ENCODE assay signal across 9 cellular contexts in the genomic region with DNA sequence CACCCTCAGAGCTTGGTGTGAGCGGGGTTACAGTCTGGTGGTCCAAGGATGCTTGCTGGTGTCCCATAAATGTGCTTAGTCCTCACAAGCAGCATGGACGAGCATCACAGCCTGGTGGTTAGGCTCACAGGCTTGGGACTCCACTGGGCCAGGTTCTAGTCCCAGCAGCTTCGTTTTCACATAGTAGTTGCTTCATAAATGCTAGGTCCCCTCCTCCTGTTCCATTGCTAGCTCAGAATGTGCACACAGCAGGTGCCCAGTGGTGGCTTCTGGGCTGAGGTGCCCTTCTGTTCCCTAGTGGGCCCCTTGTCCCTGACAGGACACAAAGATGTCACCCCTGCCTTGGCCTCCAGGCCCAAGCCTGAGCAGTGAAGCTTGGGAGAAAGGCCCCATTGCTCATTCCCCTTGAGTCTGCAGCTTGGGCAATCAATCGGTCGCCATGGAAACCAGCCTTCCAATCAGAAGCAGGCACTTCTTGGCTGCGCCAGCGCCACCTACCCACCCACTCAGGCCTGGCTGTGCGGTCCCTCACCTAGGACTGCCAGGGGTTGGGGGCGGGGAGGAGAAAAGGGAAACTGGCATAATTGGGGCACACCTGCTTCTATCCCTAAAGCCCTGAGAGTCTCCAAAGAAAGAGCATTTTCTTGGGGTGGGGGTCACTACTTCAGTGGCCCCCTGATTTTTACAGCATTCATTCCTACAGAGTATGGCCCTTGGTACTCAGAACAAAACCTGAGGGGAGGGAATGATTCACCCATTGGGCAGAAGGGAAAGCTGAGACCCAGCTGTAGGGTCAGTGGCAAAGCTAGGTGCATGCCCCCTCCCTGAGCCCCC. TPM values are rescaled to one million over a fixed set of nuclear protein-coding genes. Genes with fewer than 3 reads are reported as not detected.
DNase-seq lines count a peak whose midpoint lies in the region; ATAC-seq and TF ChIP-seq lines count a peak whose summit lies in the region.
"Had no signal": no experiment of that assay in that cellular context is flagged by ENCODE, and none has a peak within 500 bp of the region (broad histone marks: within the 10 kb centered on the region; RNA-seq: fewer than 3 reads in every experiment).

No MANE protein-coding gene starts in this region.

- peaks cover 5% of the 10 kb centered on the region for H3K4me1 ChIP-seq in CD8-positive, alpha-beta T cell (ENCODE audit: insufficient read depth, low read length)
- peaks cover 0 to 12% (median 4%) of the 10 kb centered on the region in 3 donors for H3K4me1 ChIP-seq in esophagus squamous epithelium

- no peak for TF ChIP-seq POLR2A in GM18505 (IDR thresholded peaks at IDR 0.05; ENCODE audit: borderline replicate concordance, extremely low read depth, insufficient read depth, insufficient read length)
- no peak for TF ChIP-seq POLR2A in esophagus squamous epithelium (IDR thresholded peaks at IDR 0.05)

- H3K36me3 Mint-ChIP-seq in Calu3 (ENCODE audit: insufficient read depth, unreplicated experiment) (peaks cover 39% of the 10 kb centered on the region), brain (no peaks in the 10 kb centered on the region)
- no peaks in the 10 kb centered on the region for H3K36me3 Mint-ChIP-seq in CD8-positive, alpha-beta T cell

- no peaks in the 10 kb centered on the region for H3K9me3 ChIP-seq in CD8-positive, alpha-beta T cell (ENCODE audit: low read length)
- H3K9me3 ChIP-seq in esophagus squamous epithelium: no peaks in the 10 kb centered on the region
- H3K9me3 ChIP-seq: SJSA1 had no signal

- TF ChIP-seq CTCF in Calu3 (IDR thresholded peaks at IDR 0.05; ENCODE audit: unreplicated experiment): peak; percentile 51
- TF ChIP-seq CTCF in brain (conservative IDR thresholded peaks at IDR 0.05): peak in 1 of 2 experiments; percentile 52
- TF ChIP-seq CTCF in CD8-positive, alpha-beta T cell (IDR thresholded peaks at IDR 0.05): no peak
- no peak for TF ChIP-seq CTCF in esophagus squamous epithelium (IDR thresholded peaks at IDR 0.05)

- H3K27ac Mint-ChIP-seq in Calu3 (ENCODE audit: unreplicated experiment): peak overlapping the region; percentile 58
- H3K27ac Mint-ChIP-seq in brain: peak overlapping the region; percentile 74 to 95 (median 87)
- no peak overlapping the region for H3K27ac Mint-ChIP-seq in CD8-positive, alpha-beta T cell

- intact Hi-C loops in Calu3 (cut with micrococcal nuclease; ENCODE audit: unreplicated experiment): no loop called here
- intact Hi-C loops in CD8-positive, alpha-beta T cell (cut with DNase I, micrococcal nuclease): no loop called here
- intact Hi-C loops in esophagus squamous epithelium (cut with DNase I): no loop called here

- no peak overlapping the region for H3K4me3 ChIP-seq in CD8-positive, alpha-beta T cell (ENCODE audit: low read depth, low read length)
- no peak overlapping the region for H3K4me3 ChIP-seq in esophagus squamous epithelium
- H3K4me3 ChIP-seq: SJSA1 had no signal

- peak; percentile 92 for DNase-seq in Calu3
- DNase-seq in HEK293T (ENCODE audit: extremely low spot score): peak; percentile 86
- DNase-seq in OCI-M1 (lab: John Stamatoyannopoulos, UW): peak; percentile 91
- DNase-seq in midbrain (lab: John Stamatoyannopoulos, UW): peak; percentile 26
- DNase-seq in CD8-positive, alpha-beta T cell: no peak
- no peak for DNase-seq in esophagus squamous epithelium (lab: John Stamatoyannopoulos, UW)

- H3K27ac ChIP-seq in CD8-positive, alpha-beta T cell (ENCODE audit: low read depth, low read length): no peak overlapping the region
- H3K27ac ChIP-seq in esophagus squamous epithelium: no peak overlapping the region
- H3K27ac ChIP-seq: SJSA1 had no signal

- H3K36me3 ChIP-seq in CD8-positive, alpha-beta T cell (ENCODE audit: insufficient read depth, low read length): no peaks in the 10 kb centered on the region
- H3K36me3 ChIP-seq in esophagus squamous epithelium: no peaks in the 10 kb centered on the region
- H3K36me3 ChIP-seq: SJSA1 had no signal

- POLR2A ChIA-PET in HEK293T (lab: Yijun Ruan, JAX): no interaction called here
- POLR2A ChIA-PET in CD8-positive, alpha-beta T cell (lab: Charles Lee): no interaction called here

- WGBS in esophagus squamous epithelium, 2 donors: 47 to 59% methylated on average over 3 to 5 of the region's 9 CpGs

- H3K4me1 Mint-ChIP-seq in Calu3 (ENCODE audit: low read depth, unreplicated experiment) (peaks cover 69% of the 10 kb centered on the region), brain (peaks cover 72% of the 10 kb centered on the region)
- peaks cover 7% of the 10 kb centered on the region for H3K4me1 Mint-ChIP-seq in CD8-positive, alpha-beta T cell (ENCODE audit: low read depth)

- H3K9me3 Mint-ChIP-seq in Calu3 (ENCODE audit: low read depth, unreplicated experiment): no peaks in the 10 kb centered on the region
- peaks cover 0 to 8% (median 3%) of the 10 kb centered on the region in 5 experiments for H3K9me3 Mint-ChIP-seq in brain
- H3K9me3 Mint-ChIP-seq in CD8-positive, alpha-beta T cell: no peaks in the 10 kb centered on the region

- no peak overlapping the region for H3K4me3 Mint-ChIP-seq in Calu3 (ENCODE audit: low read depth, unreplicated experiment)
- peak overlapping the region in 3 of 5 experiments; percentile 40 to 67 (median 55) for H3K4me3 Mint-ChIP-seq in brain
- H3K4me3 Mint-ChIP-seq in CD8-positive, alpha-beta T cell: no peak overlapping the region

- H3K27me3 Mint-ChIP-seq in Calu3 (ENCODE audit: unreplicated experiment) (peaks cover 9% of the 10 kb centered on the region), brain (peaks cover 68% of the 10 kb centered on the region)
- peaks cover 52% of the 10 kb centered on the region for H3K27me3 Mint-ChIP-seq in CD8-positive, alpha-beta T cell (ENCODE audit: low read depth)

- CTCF ChIA-PET in Calu3 (lab: Charles Lee): interaction anchor here (0.6 to 1.9 kb wide), 7 partner anchors 12 to 129 kb away, joined by 3 to 7 read pairs (median 3); no protein-coding TSS in a partner anchor
- CTCF ChIA-PET in HEK293T (lab: Yijun Ruan, JAX): interaction anchor here (0.6 to 1.5 kb wide), 2 partner anchors 14 to 102 kb away, joined by 4 read pairs; no protein-coding TSS in a partner anchor
- CTCF ChIA-PET in CD8-positive, alpha-beta T cell (lab: Charles Lee): interaction anchor here (1.1 to 1.4 kb wide), 2 partner anchors 13 to 14 kb away, joined by 3 to 4 read pairs; no protein-coding TSS in a partner anchor

- peaks cover 25% of the 10 kb centered on the region for H3K27me3 ChIP-seq in CD8-positive, alpha-beta T cell (ENCODE audit: insufficient read depth, low read length)
- H3K27me3 ChIP-seq in esophagus squamous epithelium: peaks cover 0 to 98% (median 36%) of the 10 kb centered on the region in 4 donors

- BruUV-seq in Calu3 (replicated peaks; lab: Mats Ljungman, UMichigan): no TSS peak

- no peak for ATAC-seq in GM18505 (IDR thresholded peaks at IDR 0.05; ENCODE audit: unreplicated experiment)
- no peak for ATAC-seq in CD8-positive, alpha-beta T cell

TF ChIP-seq in HEK293T, 16 proteins besides CTCF, POLR2A, EP300 and RAD21:
- TF ChIP-seq BHLHE40 (IDR thresholded peaks at IDR 0.05; ENCODE audit: borderline replicate concordance): no peak
- no peak for TF ChIP-seq LEF1 (IDR thresholded peaks at IDR 0.05; ENCODE audit: borderline replicate concordance)
- no peak for TF ChIP-seq SUZ12 (IDR thresholded peaks at IDR 0.05)
- TF ChIP-seq ZNF384 (IDR thresholded peaks at IDR 0.05): no peak
- no peak for TF ChIP-seq FOXK2 (IDR thresholded peaks at IDR 0.05)
- TF ChIP-seq CTBP1 (IDR thresholded peaks at IDR 0.05; ENCODE audit: borderline replicate concordance): no peak
- TF ChIP-seq ELF4 (IDR thresholded peaks at IDR 0.05): no peak
- no peak for TF ChIP-seq FOXA1 (IDR thresholded peaks at IDR 0.05)
- no peak for TF ChIP-seq HDGF (IDR thresholded peaks at IDR 0.05; ENCODE audit: borderline replicate concordance)
- TF ChIP-seq, protein P1, sequence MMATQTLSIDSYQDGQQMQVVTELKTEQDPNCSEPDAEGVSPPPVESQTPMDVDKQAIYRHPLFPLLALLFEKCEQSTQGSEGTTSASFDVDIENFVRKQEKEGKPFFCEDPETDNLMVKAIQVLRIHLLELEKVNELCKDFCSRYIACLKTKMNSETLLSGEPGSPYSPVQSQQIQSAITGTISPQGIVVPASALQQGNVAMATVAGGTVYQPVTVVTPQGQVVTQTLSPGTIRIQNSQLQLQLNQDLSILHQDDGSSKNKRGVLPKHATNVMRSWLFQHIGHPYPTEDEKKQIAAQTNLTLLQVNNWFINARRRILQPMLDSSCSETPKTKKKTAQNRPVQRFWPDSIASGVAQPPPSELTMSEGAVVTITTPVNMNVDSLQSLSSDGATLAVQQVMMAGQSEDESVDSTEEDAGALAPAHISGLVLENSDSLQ (IDR thresholded peaks at IDR 0.05): no peak; the same call in none of the 2 replicates
- no peak for TF ChIP-seq TARDBP (IDR thresholded peaks at IDR 0.05)
- no peak for TF ChIP-seq SP1 (IDR thresholded peaks at IDR 0.05)
- TF ChIP-seq FOXM1 (IDR thresholded peaks at IDR 0.05; ENCODE audit: borderline replicate concordance): no peak
TF ChIP-seq in HEK293T: peak in this region for 0.

RNA-seq across cellular contexts. Expression of gene CYTH4, which starts 48.1 kb away (rescaled TPM):
- total RNA-seq in Calu3 (2022) (0.38 and 0.59 TPM in 2 replicates), esophagus squamous epithelium (10 to 100 TPM in 1 of 4 donors, 1 to 10 TPM in 3; 1.9 to 10.3 (median 3.4) TPM)
- polyA plus RNA-seq in brain (ENCODE audit: insufficient read depth, low read depth, low replicate concordance): 1.3 TPM
- 100 to 1,000 TPM; 129 to 143 TPM for total RNA-seq in CD8-positive, alpha-beta T cell

Comparison
In these comparisons a context has a peak if more than half of its experiments do, and no peak if none do; other contexts are left out.
1. DNase-seq: peak in Calu3 (single experiment), HEK293T (single experiment), OCI-M1 (single experiment) and midbrain (single experiment); none in CD8-positive, alpha-beta T cell (0 of 7) and esophagus squamous epithelium (single experiment).
2. H3K4me3 Mint-ChIP-seq: peak in brain (3 of 5); none in Calu3 (single experiment) and CD8-positive, alpha-beta T cell (single experiment).
3. RNA of gene CYTH4, which starts 48.1 kb away (total RNA-seq): 129 to 143 TPM in CD8-positive, alpha-beta T cell; 1.9 to 10.3 TPM in esophagus squamous epithelium and 0.38 to 0.59 TPM in Calu3; every median in the first group is over 10 times any median in the second.